Comparison of ENCODE assay signal across 18 cellular contexts in the genomic region with DNA sequence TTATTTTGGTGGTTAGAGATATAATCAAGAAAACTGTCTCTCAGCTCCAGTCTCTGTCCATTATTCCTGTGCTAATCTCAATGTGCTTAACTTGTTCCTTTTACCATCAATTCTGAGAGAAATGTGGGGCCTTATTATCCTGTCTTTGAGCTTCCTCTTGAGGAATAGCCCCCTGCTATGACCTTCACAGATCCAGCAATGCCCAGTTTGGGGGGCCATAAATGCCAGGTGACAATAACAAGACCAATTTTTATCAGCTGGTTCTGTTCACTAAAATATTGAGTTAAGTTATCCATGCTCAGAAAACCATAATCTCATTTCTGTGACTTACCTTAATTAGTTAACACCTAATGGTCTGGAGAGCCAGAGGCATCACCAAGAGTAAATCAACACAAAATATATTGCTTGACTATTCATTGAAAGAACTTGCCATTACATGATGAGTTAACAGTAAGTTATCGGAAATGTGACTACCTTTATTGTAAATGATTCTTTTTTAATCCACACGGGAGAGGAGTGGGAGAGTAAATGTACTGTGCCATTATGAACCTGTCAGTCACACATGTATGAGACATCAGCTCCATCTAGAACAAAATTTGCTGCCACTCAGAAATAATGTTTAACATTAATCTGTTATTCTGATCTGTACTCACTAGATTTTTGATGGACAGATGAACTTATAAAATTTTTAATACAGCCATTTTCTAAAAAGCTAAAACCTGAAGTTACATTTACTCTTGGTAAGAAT.
DNase-seq lines count a peak whose midpoint lies in the region; ATAC-seq and TF ChIP-seq lines count a peak whose summit lies in the region.
"Had no signal": no experiment of that assay in that cellular context is flagged by ENCODE, and none has a peak within 500 bp of the region (broad histone marks: within the 10 kb centered on the region; RNA-seq: fewer than 3 reads in every experiment).

No MANE protein-coding gene starts in this region.

- no peak for ATAC-seq in activated naive CD8-positive, alpha-beta T cell treated with anti-CD3 and anti-CD28 coated beads, Interleukin-2, amount 50 U/mL, for 24 hours
- ATAC-seq in GM21529 (IDR thresholded peaks at IDR 0.05; ENCODE audit: unreplicated experiment), result no peak
- ATAC-seq: A549; CD8-positive, alpha-beta T cell had no signal

- H3K36me3 Mint-ChIP-seq in activated naive CD8-positive, alpha-beta T cell treated with anti-CD3 and anti-CD28 coated beads, Interleukin-2, amount 50 U/mL, for 24 hours (ENCODE audit: low read depth), result no peaks in the 10 kb centered on the region
- H3K36me3 Mint-ChIP-seq: CD8-positive, alpha-beta T cell had no signal

- H3K9me3 ChIP-seq in esophagus muscularis mucosa (no peaks in the 10 kb centered on the region), osteoblast (ENCODE audit: low read depth, low read length) (no peaks in the 10 kb centered on the region)
- H3K9me3 ChIP-seq: A549; BLaER1 treated with 17β-estradiol and CSF1 and Interleukin-3, amounts not matched to agents 10 nM and 100 nM; Caco-2 had no signal

- no peaks in the 10 kb centered on the region for H3K79me2 ChIP-seq in osteoblast (ENCODE audit: insufficient read depth, low read length)

- no peak overlapping the region for H3K4me3 Mint-ChIP-seq in activated naive CD8-positive, alpha-beta T cell treated with anti-CD3 and anti-CD28 coated beads, Interleukin-2, amount 50 U/mL, for 24 hours
- H3K4me3 Mint-ChIP-seq: B cell; CD4-positive, alpha-beta T cell; CD8-positive, alpha-beta T cell had no signal

- TF ChIP-seq EP300 in esophagus muscularis mucosa (IDR thresholded peaks at IDR 0.05), result no peak

- H3K27me3 ChIP-seq in esophagus muscularis mucosa (no peaks in the 10 kb centered on the region), osteoblast (ENCODE audit: insufficient read depth, low read length) (no peaks in the 10 kb centered on the region)
- H3K27me3 ChIP-seq: BLaER1 treated with 17β-estradiol and CSF1 and Interleukin-3, amounts not matched to agents 10 nM and 100 nM had no signal

- no peaks in the 10 kb centered on the region for H3K4me1 Mint-ChIP-seq in activated naive CD8-positive, alpha-beta T cell treated with anti-CD3 and anti-CD28 coated beads, Interleukin-2, amount 50 U/mL, for 24 hours
- H3K4me1 Mint-ChIP-seq: B cell had no signal

- peaks cover 0 to 7% (median 0%) of the 10 kb centered on the region in 4 donors for H3K4me1 ChIP-seq in esophagus muscularis mucosa
- no peaks in the 10 kb centered on the region for H3K4me1 ChIP-seq in osteoblast (ENCODE audit: insufficient read depth, low read length)
- H3K4me1 ChIP-seq: A549; BLaER1 treated with 17β-estradiol and CSF1 and Interleukin-3, amounts not matched to agents 10 nM and 100 nM; Caco-2 had no signal

- H3K27ac Mint-ChIP-seq in activated naive CD8-positive, alpha-beta T cell treated with anti-CD3 and anti-CD28 coated beads, Interleukin-2, amount 50 U/mL, for 24 hours, result no peak overlapping the region
- H3K27ac Mint-ChIP-seq: B cell; CD4-positive, alpha-beta T cell; CD8-positive, alpha-beta T cell had no signal

- no peak overlapping the region for H2AFZ ChIP-seq in osteoblast (ENCODE audit: low read length)

- DNase-seq in NCI-H146 treated with DMSO at 0.1 percent for 48 hours (lab: John Stamatoyannopoulos, UW; ENCODE audit: unreplicated experiment) (peak; percentile 46), NCI-H146 (lab: John Stamatoyannopoulos, UW) (no peak), esophagus muscularis mucosa (ENCODE audit: extremely low spot score) (peak; percentile 66), osteoblast (ENCODE audit: insufficient read length, low spot score, missing footprints) (peak; percentile 67)
- no peak for DNase-seq in activated naive CD8-positive, alpha-beta T cell treated with anti-CD3 and anti-CD28 coated beads, Interleukin-2, amount 50 U/mL, for 24 hours
- DNase-seq: AML-193; Caco-2; Calu3; CD4-positive, alpha-beta T cell; CD8-positive, alpha-beta T cell; DMS79 treated with DMSO at 0.1 percent for 48 hours; GF-D8 had no signal

- no peaks in the 10 kb centered on the region for H3K36me3 ChIP-seq in esophagus muscularis mucosa
- H3K36me3 ChIP-seq in osteoblast (ENCODE audit: insufficient read depth, low read length), result no peaks in the 10 kb centered on the region
- H3K36me3 ChIP-seq: BLaER1 treated with 17β-estradiol and CSF1 and Interleukin-3, amounts not matched to agents 10 nM and 100 nM had no signal

- WGBS in esophagus muscularis mucosa, result 89% methylated on average over 2 of the region's 2 CpGs

- no peaks in the 10 kb centered on the region for H4K20me1 ChIP-seq in osteoblast (ENCODE audit: insufficient read depth, low read length)
- H4K20me1 ChIP-seq: BLaER1 treated with 17β-estradiol and CSF1 and Interleukin-3, amounts not matched to agents 10 nM and 100 nM had no signal

- H3K4me2 ChIP-seq in osteoblast (ENCODE audit: insufficient read depth, low read length), result no peak overlapping the region
- H3K4me2 ChIP-seq: A549; BLaER1 treated with 17β-estradiol and CSF1 and Interleukin-3, amounts not matched to agents 10 nM and 100 nM had no signal

- TF ChIP-seq POLR2A in esophagus muscularis mucosa (IDR thresholded peaks at IDR 0.05; ENCODE audit: low read depth), result no peak

- intact Hi-C loops in esophagus muscularis mucosa (cut with DNase I), result no loop called here

- H3K9me3 Mint-ChIP-seq in activated naive CD8-positive, alpha-beta T cell treated with anti-CD3 and anti-CD28 coated beads, Interleukin-2, amount 50 U/mL, for 24 hours, result no peaks in the 10 kb centered on the region
- H3K9me3 Mint-ChIP-seq: CD4-positive, alpha-beta T cell; CD8-positive, alpha-beta T cell had no signal

- no peak overlapping the region for H3K27ac ChIP-seq in esophagus muscularis mucosa (replicated peaks in 1 of 4)
- H3K27ac ChIP-seq in osteoblast (ENCODE audit: low read depth, low read length), result no peak overlapping the region
- H3K27ac ChIP-seq: 22Rv1; A549; BLaER1 treated with 17β-estradiol and CSF1 and Interleukin-3, amounts not matched to agents 10 nM and 100 nM; C4-2B had no signal

- H3K4me3 ChIP-seq in esophagus muscularis mucosa (no peak overlapping the region), osteoblast (ENCODE audit: insufficient read depth, low read length) (no peak overlapping the region)
- H3K4me3 ChIP-seq: A549; BLaER1 treated with 17β-estradiol and CSF1 and Interleukin-3, amounts not matched to agents 10 nM and 100 nM had no signal

- TF ChIP-seq CTCF in esophagus muscularis mucosa (IDR thresholded peaks at IDR 0.05), result no peak
- TF ChIP-seq CTCF in osteoblast (IDR thresholded peaks at IDR 0.05; ENCODE audit: extremely low read depth, low read depth, low read length), result no peak

- H3K27me3 Mint-ChIP-seq in activated naive CD8-positive, alpha-beta T cell treated with anti-CD3 and anti-CD28 coated beads, Interleukin-2, amount 50 U/mL, for 24 hours, result peaks cover 13% of the 10 kb centered on the region
- H3K27me3 Mint-ChIP-seq: B cell had no signal

Comparison
In these comparisons a context has a peak if more than half of its experiments do, and no peak if none do; other contexts are left out.
1. DNase-seq: peak in NCI-H146 treated with DMSO at 0.1 percent for 48 hours (single experiment), esophagus muscularis mucosa (single experiment) and osteoblast (single experiment); none in NCI-H146 (single experiment) and activated naive CD8-positive, alpha-beta T cell treated with anti-CD3 and anti-CD28 coated beads, Interleukin-2, amount 50 U/mL, for 24 hours (single experiment).